ENCODE assay signal across 10 cellular contexts in the genomic region with DNA sequence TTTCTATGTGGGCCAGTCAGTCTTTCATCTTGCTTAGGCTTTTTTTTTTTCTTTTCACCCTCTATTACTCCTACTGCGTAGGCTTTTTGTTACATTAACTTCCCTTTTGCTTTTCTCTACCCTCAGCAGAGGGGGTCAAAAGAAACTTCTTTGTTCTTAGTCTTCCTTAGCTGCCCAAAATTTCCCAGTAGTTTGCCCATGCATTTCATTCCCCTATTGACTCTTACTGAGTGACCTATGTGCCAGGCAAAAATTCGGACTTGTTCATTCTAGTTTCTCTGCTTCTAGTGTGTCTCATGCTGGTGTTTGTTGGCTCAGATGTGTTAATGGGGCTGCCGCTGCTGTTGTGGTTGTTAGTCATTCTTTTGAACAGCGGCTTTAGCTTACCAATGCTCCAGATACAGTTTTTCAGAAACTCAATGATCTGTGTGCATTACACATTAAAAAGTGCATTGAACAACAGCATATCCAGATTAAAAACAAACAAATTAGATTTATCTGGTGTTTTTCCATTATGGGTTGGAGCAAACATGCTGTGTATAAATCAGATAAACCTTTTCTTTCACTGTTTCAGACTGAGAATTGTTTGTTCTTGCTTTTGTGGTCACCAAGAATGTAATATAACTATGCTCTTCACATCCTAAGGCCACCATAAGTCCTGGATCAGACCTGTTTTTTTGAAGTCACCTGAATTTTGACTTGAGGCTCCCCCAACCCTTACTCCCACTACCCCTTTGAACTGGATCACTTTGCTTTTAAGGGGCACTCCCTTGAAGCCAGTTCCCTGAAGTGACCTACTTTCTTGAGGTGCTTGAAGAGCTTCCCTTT. TPM values are rescaled to one million over a fixed set of nuclear protein-coding genes. Genes with fewer than 3 reads are reported as not detected.
A peak's percentile ranks its signal among the peaks of the same experiment; 100 is the strongest.
DNase-seq lines count a peak whose midpoint lies in the region; ATAC-seq, FAIRE-seq and TF ChIP-seq lines count a peak whose summit lies in the region.
"Had no signal": no experiment of that assay in that cellular context is flagged by ENCODE, and none has a peak within 500 bp of the region (broad histone marks: within the 10 kb centered on the region; RNA-seq: fewer than 3 reads in every experiment).

No MANE protein-coding gene starts in this region.

- H3K4me1 ChIP-seq in keratinocyte (ENCODE audit: control insufficient read depth, extremely low read depth, insufficient read depth, low read length) (peaks cover 20% of the 10 kb centered on the region), transverse colon (peaks cover 31 to 93% (median 64%) of the 10 kb centered on the region in 4 donors), A673 (ENCODE audit: insufficient read depth, low read length, poor library complexity, severe bottlenecking) (peaks cover 50% of the 10 kb centered on the region)

- no peaks in the 10 kb centered on the region for H4K20me1 ChIP-seq in keratinocyte (ENCODE audit: control insufficient read depth, extremely low read depth, insufficient read depth, low read length)

- intact Hi-C loops in transverse colon (cut with DNase I; ENCODE audit: low total_unique reads) (no loop called here), A673 (cut with micrococcal nuclease; ENCODE audit: unreplicated experiment) (no loop called here)

- DNase-seq in activated naive CD8-positive, alpha-beta T cell treated with anti-CD3 and anti-CD28 coated beads for 36 hours: no peak
- DNase-seq in keratinocyte (ENCODE audit: low read depth, low spot score) (peak; percentile 13), transverse colon (no peak), DMS 273 treated with DMSO at 0.1 percent for 48 hours (lab: John Stamatoyannopoulos, UW) (no peak), HTR-8/SVneo (ENCODE audit: insufficient read length, low spot score) (no peak), A673 (ENCODE audit: low spot score) (no peak)
- DNase-seq: sigmoid colon had no signal

- H3K9ac ChIP-seq in keratinocyte (ENCODE audit: control insufficient read depth, extremely low read depth, insufficient read depth, low read length): no peak overlapping the region

- H3K79me2 ChIP-seq in keratinocyte (ENCODE audit: control insufficient read depth, insufficient read depth, low read length): peaks cover 19% of the 10 kb centered on the region

- H3K4me1 Mint-ChIP-seq in activated naive CD8-positive, alpha-beta T cell (ENCODE audit: low read depth): peaks cover 60% of the 10 kb centered on the region
- peaks cover 50% of the 10 kb centered on the region for H3K4me1 Mint-ChIP-seq in activated naive CD8-positive, alpha-beta T cell treated with anti-CD3 and anti-CD28 coated beads for 36 hours
- peaks cover 44% of the 10 kb centered on the region for H3K4me1 Mint-ChIP-seq in activated T-helper 17 cell treated with anti-CD3 and anti-CD28 coated beads, Interleukin-2, amount 50 U/mL, for 72 hours

- H2AFZ ChIP-seq in keratinocyte (ENCODE audit: control insufficient read depth, low read length): no peak overlapping the region

- peak overlapping the region; percentile 11 for H3K27ac Mint-ChIP-seq in activated naive CD8-positive, alpha-beta T cell
- H3K27ac Mint-ChIP-seq in activated naive CD8-positive, alpha-beta T cell treated with anti-CD3 and anti-CD28 coated beads for 36 hours: no peak overlapping the region
- peak overlapping the region; percentile 12 for H3K27ac Mint-ChIP-seq in activated T-helper 17 cell treated with anti-CD3 and anti-CD28 coated beads, Interleukin-2, amount 50 U/mL, for 72 hours
- H3K27ac Mint-ChIP-seq: CD14-positive monocyte had no signal

- CTCF ChIA-PET in A673 (lab: Charles Lee): no interaction called here

- dilution Hi-C loops in keratinocyte (cut with MboI; ENCODE audit: extremely low pct_ligation_motif_present, low sequenced_read_pairs): no loop called here

- H3K9me3 ChIP-seq in keratinocyte (ENCODE audit: control insufficient read depth, low read depth, low read length) (no peaks in the 10 kb centered on the region), transverse colon (no peaks in the 10 kb centered on the region), A673 (ENCODE audit: low read depth, low read length, poor library complexity, severe bottlenecking) (no peaks in the 10 kb centered on the region)
- H3K9me3 ChIP-seq: sigmoid colon had no signal

- H3K36me3 ChIP-seq in keratinocyte (ENCODE audit: control insufficient read depth in 2 of 2, extremely low read depth in 1 of 2, insufficient read depth in 2 of 2, low read length in 2 of 2) (no peaks in the 10 kb centered on the region), transverse colon (no peaks in the 10 kb centered on the region), A673 (ENCODE audit: insufficient read depth, low read length, poor library complexity, severe bottlenecking) (no peaks in the 10 kb centered on the region)
- H3K36me3 ChIP-seq: sigmoid colon had no signal

- 54 to 69% methylated on average over 4 of the region's 4 CpGs for WGBS in transverse colon (ENCODE audit: low coverage in 1 of 2), 2 donors

- no peaks in the 10 kb centered on the region for H3K9me1 ChIP-seq in keratinocyte (ENCODE audit: control insufficient read depth, extremely low read depth, insufficient read depth, low read length)

- H3K36me3 Mint-ChIP-seq in activated naive CD8-positive, alpha-beta T cell: peaks cover 2% of the 10 kb centered on the region
- peaks cover 3% of the 10 kb centered on the region for H3K36me3 Mint-ChIP-seq in activated naive CD8-positive, alpha-beta T cell treated with anti-CD3 and anti-CD28 coated beads for 36 hours
- H3K36me3 Mint-ChIP-seq in activated T-helper 17 cell treated with anti-CD3 and anti-CD28 coated beads, Interleukin-2, amount 50 U/mL, for 72 hours (ENCODE audit: low read depth): no peaks in the 10 kb centered on the region

- BruUV-seq in A673 (replicated peaks; lab: Mats Ljungman, UMichigan): no TSS peak

- POLR2A ChIA-PET in A673 (lab: Charles Lee; ENCODE audit: low non-redundant PET): interaction anchor here (0.6 kb wide), 1 partner anchor 66 kb away, joined by 3 read pairs; no protein-coding TSS in a partner anchor

- H3K4me3 ChIP-seq in keratinocyte (ENCODE audit: control insufficient read depth in 2 of 3, extremely low read depth in 1 of 3, insufficient read depth in 2 of 3, low read depth in 1 of 3, low read length in 3 of 3): no peak overlapping the region
- no peak overlapping the region for H3K4me3 ChIP-seq in transverse colon
- no peak overlapping the region for H3K4me3 ChIP-seq in A673 (ENCODE audit: low read depth, low read length, poor library complexity, severe bottlenecking)
- H3K4me3 ChIP-seq: sigmoid colon had no signal

- peak; percentile 88 for ATAC-seq in activated T-helper 17 cell treated with anti-CD3 and anti-CD28 coated beads, Interleukin-2, amount 50 U/mL, for 72 hours (replicated peaks)

- no peak for TF ChIP-seq EP300 in transverse colon (IDR thresholded peaks at IDR 0.05; ENCODE audit: low read depth)

- no peaks in the 10 kb centered on the region for H3K27me3 ChIP-seq in keratinocyte (ENCODE audit: control insufficient read depth, extremely low read depth, insufficient read depth, low read length)
- H3K27me3 ChIP-seq in transverse colon: no peaks in the 10 kb centered on the region
- no peaks in the 10 kb centered on the region for H3K27me3 ChIP-seq in A673 (replicated peaks; ENCODE audit: insufficient read depth, low read depth, low read length, poor library complexity)
- H3K27me3 ChIP-seq: sigmoid colon had no signal

- H3K9me3 Mint-ChIP-seq in activated naive CD8-positive, alpha-beta T cell (ENCODE audit: low read depth): no peaks in the 10 kb centered on the region
- no peaks in the 10 kb centered on the region for H3K9me3 Mint-ChIP-seq in activated naive CD8-positive, alpha-beta T cell treated with anti-CD3 and anti-CD28 coated beads for 36 hours
- H3K9me3 Mint-ChIP-seq in activated T-helper 17 cell treated with anti-CD3 and anti-CD28 coated beads, Interleukin-2, amount 50 U/mL, for 72 hours: no peaks in the 10 kb centered on the region
- H3K9me3 Mint-ChIP-seq: CD14-positive monocyte had no signal

- in situ Hi-C loops in transverse colon (cut with MboI; ENCODE audit: low pct_ligation_motif_present in 1 of 4, low pct_unique_long_range_greater_than_20kb in 1 of 4, low sequenced_read_pairs in 3 of 4): no loop called here

- H3K27ac ChIP-seq in keratinocyte (ENCODE audit: control insufficient read depth, insufficient read depth, low read length) (no peak overlapping the region), transverse colon (peak overlapping the region; percentile 43 to 81 (median 60)), A673 (ENCODE audit: low read depth, low read length, poor library complexity, severe bottlenecking) (no peak overlapping the region)
- H3K27ac ChIP-seq: sigmoid colon had no signal

- H3K4me3 Mint-ChIP-seq in activated naive CD8-positive, alpha-beta T cell: no peak overlapping the region
- no peak overlapping the region for H3K4me3 Mint-ChIP-seq in activated naive CD8-positive, alpha-beta T cell treated with anti-CD3 and anti-CD28 coated beads for 36 hours
- peak overlapping the region; percentile 42 for H3K4me3 Mint-ChIP-seq in activated T-helper 17 cell treated with anti-CD3 and anti-CD28 coated beads, Interleukin-2, amount 50 U/mL, for 72 hours
- H3K4me3 Mint-ChIP-seq: CD14-positive monocyte had no signal

- TF ChIP-seq CTCF in keratinocyte (optimal IDR thresholded peaks at IDR 0.05 in 1 of 3, IDR thresholded peaks at IDR 0.05 in 1 of 3, conservative IDR thresholded peaks at IDR 0.05 in 1 of 3; ENCODE audit: extremely low read depth in 1 of 3, insufficient read depth in 2 of 3, low read length in 3 of 3) (no peak), transverse colon (IDR thresholded peaks at IDR 0.05) (no peak), A673 (conservative IDR thresholded peaks at IDR 0.05; ENCODE audit: low read depth, low read length) (no peak)

- TF ChIP-seq POLR2A in transverse colon (IDR thresholded peaks at IDR 0.05): no peak

- peak overlapping the region; percentile 52 for H3K4me2 ChIP-seq in keratinocyte (ENCODE audit: control insufficient read depth, extremely low read depth, insufficient read depth, low read depth, low read length)

- no peaks in the 10 kb centered on the region for H3K27me3 Mint-ChIP-seq in activated naive CD8-positive, alpha-beta T cell
- no peaks in the 10 kb centered on the region for H3K27me3 Mint-ChIP-seq in activated naive CD8-positive, alpha-beta T cell treated with anti-CD3 and anti-CD28 coated beads for 36 hours
- H3K27me3 Mint-ChIP-seq in activated T-helper 17 cell treated with anti-CD3 and anti-CD28 coated beads, Interleukin-2, amount 50 U/mL, for 72 hours: no peaks in the 10 kb centered on the region

- FAIRE-seq in keratinocyte (lab: Jason Lieb, UNC) (peak; percentile 82), HTR-8/SVneo (lab: Jason Lieb, UNC) (no peak)

RNA-seq across cellular contexts. Expression of a gene that starts 43.1 kb away (rescaled TPM):
- total RNA-seq in activated naive CD8-positive, alpha-beta T cell treated with anti-CD3 and anti-CD28 coated beads for 36 hours: 10 to 100 TPM; 17.3 to 18.7 TPM
- total RNA-seq in activated T-helper 17 cell treated with anti-CD3 and anti-CD28 coated beads, Interleukin-2, amount 50 U/mL, for 72 hours: 10 to 100 TPM; 23.7 to 34.2 TPM
- 19.5 to 24.2 TPM (median 24.1 TPM) in 3 replicates for polyA plus RNA-seq in keratinocyte
- polyA plus RNA-seq in keratinocyte (2011; ENCODE audit: low read depth): 3.5 TPM
- polyA plus RNA-seq in keratinocyte (2011; cell fraction: cytosol; rRNA removed): 20.3 and 30.6 TPM in 2 replicates
- polyA plus RNA-seq in keratinocyte (2011; cell fraction: nucleus; rRNA removed): 35.4 and 36.5 TPM in 2 replicates
- polyA plus RNA-seq in keratinocyte (2012; ENCODE audit: low replicate concordance): 8.3 and 12.5 TPM in 2 replicates
- 19.0 to 29.5 TPM (median 23.7 TPM) in 3 replicates for polyA minus RNA-seq in keratinocyte
- 17.3 TPM for polyA minus RNA-seq in keratinocyte (2011; cell fraction: cytosol; rRNA and poly(A)+ RNA removed)
- polyA minus RNA-seq in keratinocyte (2011; cell fraction: nucleus; rRNA and poly(A)+ RNA removed): 12.0 and 29.8 TPM in 2 replicates
- 100 to 1,000 TPM; 115 to 188 (median 165) TPM for total RNA-seq in transverse colon
- 69.8 and 80.7 TPM in 2 replicates for total RNA-seq in A673 (2021)

Comparison
In these comparisons a context has a peak if more than half of its experiments do, and no peak if none do; other contexts are left out.
1. H3K27ac ChIP-seq: peak in transverse colon (4 of 4); none in keratinocyte (single experiment) and A673 (single experiment).